8 cellular contexts compared by ENCODE assay signal in the genomic region with DNA sequence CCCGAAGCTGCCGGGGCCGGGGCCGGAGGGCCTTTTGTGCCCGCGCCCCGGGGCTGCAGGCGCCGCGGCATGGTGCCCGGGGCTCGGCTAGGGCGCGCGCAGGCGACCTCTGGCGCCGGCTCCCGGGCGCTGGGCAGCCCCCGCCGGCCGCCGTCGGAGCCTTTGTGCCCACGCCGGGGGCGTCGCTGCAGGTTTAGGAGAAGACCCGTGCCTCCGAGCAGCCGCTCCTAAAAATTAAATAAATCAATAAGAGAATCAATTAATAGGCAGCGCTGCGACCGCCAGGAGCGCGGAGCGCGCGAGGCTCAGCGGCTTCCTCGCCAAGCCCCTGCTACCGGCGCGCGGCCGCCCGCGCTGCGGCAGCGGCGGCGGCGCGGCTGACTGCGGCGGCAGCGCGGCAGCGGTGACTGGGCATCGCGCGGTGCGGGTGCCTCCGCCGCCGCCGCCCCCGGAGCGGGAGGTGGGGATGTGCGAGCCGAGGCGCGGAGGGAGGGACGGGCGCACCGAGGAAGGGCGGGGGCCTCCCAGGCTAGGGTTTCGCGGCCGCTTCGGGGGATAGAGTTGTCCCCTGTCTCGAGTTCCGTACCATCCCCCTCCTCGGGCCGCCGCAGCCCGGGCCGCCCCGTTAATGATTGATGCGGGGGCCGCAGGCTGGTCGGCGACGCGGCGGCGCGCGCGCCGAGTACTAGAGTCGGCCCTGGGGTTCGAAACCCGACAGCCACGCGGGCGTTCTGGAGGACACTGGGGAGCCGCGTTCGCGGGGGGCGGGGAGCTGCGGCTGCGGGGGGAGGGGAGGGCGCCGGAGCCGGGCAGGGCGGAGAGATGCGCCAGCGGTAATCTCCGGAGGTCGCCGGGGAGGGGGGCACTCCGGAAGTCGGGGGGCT. TPM values are rescaled to one million over a fixed set of nuclear protein-coding genes. Genes with fewer than 3 reads are reported as not detected.
DNase-seq lines count a peak whose midpoint lies in the region; ATAC-seq and TF ChIP-seq lines count a peak whose summit lies in the region.

Gene PAQR9, minus strand, starts transcription at position 409 of the 884 bp plus-strand sequence. Its CDS starts 338 bp downstream, at position 71.

- H3K36me3 ChIP-seq in cardiac muscle cell (no peaks in the 10 kb centered on the region), rectal smooth muscle tissue (ENCODE audit: control insufficient read depth, insufficient read depth, low read length) (no peaks in the 10 kb centered on the region)

- no peak within 1 kb of the TSS for H3K27ac Mint-ChIP-seq in activated T-cell treated with anti-CD3 and anti-CD28 coated beads, Interleukin-2, amount 50 U/mL, for 72 hours

- no peaks in the 10 kb centered on the region for H3K9me3 ChIP-seq in cardiac muscle cell (ENCODE audit: low read depth)

- no peak within 1 kb of the TSS for H3K9ac ChIP-seq in rectal smooth muscle tissue (ENCODE audit: low read length)

- H3K4me3 ChIP-seq in HL-60 (replicated peaks; ENCODE audit: insufficient read depth, low read length) (peak within 1 kb of the TSS; percentile 65), cardiac muscle cell (peak within 1 kb of the TSS; percentile 46), rectal smooth muscle tissue (ENCODE audit: low read length) (peak within 1 kb of the TSS; percentile 48)

- H3K36me3 Mint-ChIP-seq in activated T-cell treated with anti-CD3 and anti-CD28 coated beads, Interleukin-2, amount 50 U/mL, for 72 hours (ENCODE audit: insufficient read depth in 2 of 2) = peaks cover 0 to 6% of the 10 kb centered on the region in 2 donors

- ATAC-seq in activated T-cell treated with anti-CD3 and anti-CD28 coated beads, Interleukin-2, amount 50 U/mL, for 72 hours (replicated peaks in 1 of 2) = peak; percentile 74 to 77
- ATAC-seq in GM21515 (IDR thresholded peaks at IDR 0.05; ENCODE audit: unreplicated experiment) = no peak
- no peak for ATAC-seq in GM18517 (IDR thresholded peaks at IDR 0.05; ENCODE audit: unreplicated experiment)

- no peaks in the 10 kb centered on the region for H3K9me3 Mint-ChIP-seq in activated T-cell treated with anti-CD3 and anti-CD28 coated beads, Interleukin-2, amount 50 U/mL, for 72 hours

- H3K4me1 ChIP-seq in cardiac muscle cell (ENCODE audit: low read depth) (peaks cover under 1% of the 10 kb centered on the region), rectal smooth muscle tissue (ENCODE audit: control insufficient read depth, insufficient read depth, low read length) (no peaks in the 10 kb centered on the region)

- H3K4me1 Mint-ChIP-seq in activated T-cell treated with anti-CD3 and anti-CD28 coated beads, Interleukin-2, amount 50 U/mL, for 72 hours (ENCODE audit: low read depth) = peaks cover 13% of the 10 kb centered on the region

- H3K27ac ChIP-seq in HL-60 (replicated peaks) = no peak within 1 kb of the TSS
- no peak within 1 kb of the TSS for H3K27ac ChIP-seq in cardiac muscle cell
- H3K27ac ChIP-seq in rectal smooth muscle tissue (ENCODE audit: low read depth, low read length) = no peak within 1 kb of the TSS

- TF ChIP-seq CTCF in HL-60 (IDR thresholded peaks at IDR 0.05; ENCODE audit: insufficient read depth, low read length) = no peak
- no peak for TF ChIP-seq CTCF in cardiac muscle cell (IDR thresholded peaks at IDR 0.05; ENCODE audit: low read depth, low read length)

- peak within 1 kb of the TSS; percentile 83 to 87 for H3K4me3 Mint-ChIP-seq in activated T-cell treated with anti-CD3 and anti-CD28 coated beads, Interleukin-2, amount 50 U/mL, for 72 hours

- H3K27me3 ChIP-seq in HL-60 (ENCODE audit: insufficient read depth, poor library complexity, severe bottlenecking) (peaks cover 56% of the 10 kb centered on the region), cardiac muscle cell (peaks cover 30% of the 10 kb centered on the region), rectal smooth muscle tissue (ENCODE audit: control insufficient read depth, insufficient read depth, low read length) (peaks cover 21% of the 10 kb centered on the region)

- DNase-seq in activated CD4-positive, alpha-beta T cell treated with anti-CD3 and anti-CD28 coated beads for 48 hours = peak; percentile 25
- DNase-seq in activated CD4-positive, alpha-beta T cell treated with anti-CD3 and anti-CD28 coated beads, Interleukin-2, amount 50 U/mL, for 4 hours = no peak
- DNase-seq in HL-60 (ENCODE audit: low read depth in 1 of 2, low spot score in 1 of 2) (no peak), cardiac muscle cell (ENCODE audit: low read depth in 1 of 2, low spot score in 1 of 2) (peak; percentile 24 to 62)
- peak; percentile 23 to 42 for DNase-seq in activated T-cell treated with anti-CD3 and anti-CD28 coated beads, Interleukin-2, amount 50 U/mL, for 72 hours

- peaks cover 71% of the 10 kb centered on the region for H3K27me3 Mint-ChIP-seq in activated T-cell treated with anti-CD3 and anti-CD28 coated beads, Interleukin-2, amount 50 U/mL, for 72 hours (ENCODE audit: low read depth)

RNA-seq across cellular contexts. Expression of gene PAQR9, which starts in this region (rescaled TPM):
- not detected for total RNA-seq in activated T-cell treated with anti-CD3 and anti-CD28 coated beads, Interleukin-2, amount 50 U/mL, for 72 hours
- total RNA-seq in cardiac muscle cell = 0.18 and 1.0 TPM in 2 replicates
- 0.68 and 1.1 TPM in 2 replicates for polyA plus RNA-seq in cardiac muscle cell

Comparison
In these comparisons a context has a peak if more than half of its experiments do, and no peak if none do; other contexts are left out.
1. DNase-seq: peak in activated CD4-positive, alpha-beta T cell treated with anti-CD3 and anti-CD28 coated beads for 48 hours (single experiment) and cardiac muscle cell (2 of 2); none in activated CD4-positive, alpha-beta T cell treated with anti-CD3 and anti-CD28 coated beads, Interleukin-2, amount 50 U/mL, for 4 hours (0 of 2) and HL-60 (0 of 2).
2. Peak in DNase-seq and ATAC-seq in activated T-cell treated with anti-CD3 and anti-CD28 coated beads, Interleukin-2, amount 50 U/mL, for 72 hours; RNA of the gene not detected or under 1 TPM.
3. Peak in every context shown above with its lines, with median percentiles within 50 percentile points of each other: H3K4me3 ChIP-seq.